7 cellular contexts compared by ENCODE assay signal in the genomic region with DNA sequence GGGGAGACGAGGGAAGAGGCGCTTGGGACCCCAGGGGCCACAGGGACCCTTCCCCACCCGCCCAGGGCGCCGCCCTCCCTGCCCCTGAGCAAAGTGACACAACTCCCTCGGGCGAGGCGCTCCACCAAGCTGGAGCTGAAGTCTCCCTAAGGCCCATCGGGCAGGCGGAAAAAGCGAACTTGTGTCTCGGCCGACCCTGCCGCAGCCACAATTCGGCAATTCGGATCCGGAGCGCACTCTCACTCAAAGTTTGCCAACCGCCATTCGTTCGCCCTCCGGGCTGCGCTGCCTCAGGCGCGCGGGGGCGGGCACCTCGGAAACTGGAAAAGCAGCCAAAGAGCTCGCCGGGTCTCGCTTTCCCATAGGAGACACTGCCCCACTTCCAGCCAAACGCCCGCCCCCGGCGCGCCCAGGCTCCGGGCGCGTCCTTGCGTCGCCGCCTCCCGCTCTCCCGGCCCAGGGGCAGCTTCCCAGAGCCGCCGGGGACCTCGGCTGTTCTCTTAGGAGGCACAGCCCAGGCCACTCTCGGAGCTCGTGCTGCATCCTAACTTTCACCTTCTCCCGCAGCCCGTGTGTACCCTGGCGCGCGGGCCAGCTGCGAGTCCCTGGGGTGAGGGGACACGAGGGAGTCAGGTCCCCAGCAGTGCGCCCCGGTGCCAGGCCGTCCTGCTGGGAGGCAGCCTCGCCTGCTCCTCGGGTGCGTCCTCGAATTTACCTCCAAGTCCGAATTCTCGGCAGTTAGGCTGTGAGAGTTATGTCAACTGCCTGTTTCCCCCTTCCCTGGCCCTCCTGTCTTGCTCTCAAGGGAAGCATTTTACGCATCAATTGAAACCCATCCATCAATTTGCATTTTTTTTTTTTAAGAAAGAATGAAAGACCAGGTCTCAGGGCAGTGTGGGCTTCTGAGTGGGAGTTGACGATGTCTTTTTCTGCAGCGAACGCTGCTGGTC. TPM values are rescaled to one million over a fixed set of nuclear protein-coding genes. Genes with fewer than 3 reads are reported as not detected.
DNase-seq lines count a peak whose midpoint lies in the region; ATAC-seq, FAIRE-seq and TF ChIP-seq lines count a peak whose summit lies in the region.

No MANE protein-coding gene starts in this region.

- no peak overlapping the region for H3K27ac ChIP-seq in HepG2 (ENCODE audit: extremely low read length, insufficient read depth, low read length)

- DNase-seq in GM06990 (ENCODE audit: extremely low read depth, insufficient read length): peak; percentile 46
- DNase-seq in HuH-7 (ENCODE audit: low spot score): peak; percentile 40
- peak; percentile 49 for DNase-seq in dermis blood vessel endothelial cell
- DNase-seq in HepG2 (ENCODE audit: low spot score): peak; percentile 12

- in situ Hi-C loops in HepG2 (cut with HindIII; ENCODE audit: extremely low pct_ligation_motif_present, low pct_unique_long_range_greater_than_20kb): loop anchor here (25.0 kb wide), 1 partner anchor 112 kb away; no protein-coding TSS in a partner anchor

- ATAC-seq in SK-N-SH treated with all-trans-retinoic acid at 6 μM for 48 hours (peak; percentile 80), HepG2 (peak; percentile 60), GM19324 (IDR thresholded peaks at IDR 0.05; ENCODE audit: low FRiP score, unreplicated experiment) (no peak)

- H2AFZ ChIP-seq in HepG2 (ENCODE audit: low read length): no peak overlapping the region

- no peaks in the 10 kb centered on the region for H3K79me2 ChIP-seq in HepG2 (ENCODE audit: insufficient read depth, low read length)

- H3K4me3 Mint-ChIP-seq in stimulated activated naive CD8-positive, alpha-beta T cell treated with anti-CD3 and anti-CD28 coated beads, Interleukin-15, Interleukin-2, amounts not matched to agents 100 ng/mL and 50 ng/mL, for 24 hours: peak overlapping the region; percentile 75

- H3K4me1 Mint-ChIP-seq in stimulated activated naive CD8-positive, alpha-beta T cell treated with anti-CD3 and anti-CD28 coated beads, Interleukin-15, Interleukin-2, amounts not matched to agents 100 ng/mL and 50 ng/mL, for 24 hours (ENCODE audit: low read depth): peaks cover 34% of the 10 kb centered on the region

- intact Hi-C loops in HepG2 (cut with micrococcal nuclease; ENCODE audit: unreplicated experiment): loop anchor here (5.0 kb wide), 1 partner anchor 62 kb away; no protein-coding TSS in a partner anchor

- no peak for TF ChIP-seq EP300 in HepG2 (IDR thresholded peaks at IDR 0.05; ENCODE audit: low read depth in 2 of 2, low read length in 2 of 2)
- no peak for TF ChIP-seq EP300 in HepG2 (CRISPR knock-in tag; IDR thresholded peaks at IDR 0.05; ENCODE audit: borderline replicate concordance)

- no peaks in the 10 kb centered on the region for H4K20me1 ChIP-seq in HepG2 (ENCODE audit: insufficient read depth, low read length)

- TF ChIP-seq RAD21 in HepG2 (CRISPR knock-in tag; IDR thresholded peaks at IDR 0.05): no peak

- H3K4me3 ChIP-seq in GM06990 (replicated peaks; ENCODE audit: low read depth, low read length) (peak overlapping the region; percentile 77), HepG2 (replicated peaks in 1 of 3; ENCODE audit: insufficient read depth in 1 of 3, low read depth in 2 of 3, low read length in 3 of 3) (peak overlapping the region; percentile 73 to 78 (median 73))

- CTCF ChIA-PET in HepG2 (lab: Yijun Ruan, JAX; ENCODE audit: low intra/inter-chr PET ratio, low total read pairs): no interaction called here

- H3K9me3 ChIP-seq in HepG2 (ENCODE audit: low read length): no peaks in the 10 kb centered on the region

- H3K9me3 Mint-ChIP-seq in stimulated activated naive CD8-positive, alpha-beta T cell treated with anti-CD3 and anti-CD28 coated beads, Interleukin-15, Interleukin-2, amounts not matched to agents 100 ng/mL and 50 ng/mL, for 24 hours: no peaks in the 10 kb centered on the region

- peak overlapping the region; percentile 70; the same call in 1 of the 2 replicates for H3K9ac ChIP-seq in HepG2 (ENCODE audit: insufficient read depth, low read depth, low read length)

- FAIRE-seq in HepG2 (lab: Jason Lieb, UNC): no peak

- TF ChIP-seq CTCF in GM06990 (IDR thresholded peaks at IDR 0.05; ENCODE audit: insufficient read depth, low read length, poor library complexity, severe bottlenecking): no peak
- TF ChIP-seq CTCF in HepG2 (CRISPR knock-in tag; IDR thresholded peaks at IDR 0.05): no peak

- H3K36me3 ChIP-seq in GM06990 (ENCODE audit: control insufficient read depth, insufficient read depth, low read length) (no peaks in the 10 kb centered on the region; the same call in 1 of the 2 replicates), HepG2 (replicated peaks in 1 of 2; ENCODE audit: control insufficient read depth in 1 of 2, insufficient read depth in 2 of 2, low read length in 2 of 2) (no peaks in the 10 kb centered on the region)

- H3K27me3 ChIP-seq in GM06990 (replicated peaks; ENCODE audit: control insufficient read depth, insufficient read depth, low read length) (no peaks in the 10 kb centered on the region), HepG2 (ENCODE audit: control insufficient read depth in 1 of 2, insufficient read depth in 2 of 2, low read length in 2 of 2) (peaks cover 3 to 37% of the 10 kb centered on the region in 2 experiments; a peak in 4 of 5 replicates)

- POLR2A ChIA-PET in HepG2 (lab: Yijun Ruan, JAX): interaction anchor here (1.2 kb wide), 1 partner anchor 59 kb away, joined by 4 read pairs; no protein-coding TSS in a partner anchor

- peaks cover 52% of the 10 kb centered on the region for H3K27me3 Mint-ChIP-seq in stimulated activated naive CD8-positive, alpha-beta T cell treated with anti-CD3 and anti-CD28 coated beads, Interleukin-15, Interleukin-2, amounts not matched to agents 100 ng/mL and 50 ng/mL, for 24 hours

- H3K27ac Mint-ChIP-seq in stimulated activated naive CD8-positive, alpha-beta T cell treated with anti-CD3 and anti-CD28 coated beads, Interleukin-15, Interleukin-2, amounts not matched to agents 100 ng/mL and 50 ng/mL, for 24 hours: no peak overlapping the region

- no TSS peak for BruUV-seq in HepG2 (replicated peaks; lab: Mats Ljungman, UMichigan)

- TF ChIP-seq POLR2A in HepG2 (IDR thresholded peaks at IDR 0.05; ENCODE audit: insufficient read depth in 1 of 2, low read depth in 2 of 2, low read length in 2 of 2): no peak

- peak overlapping the region; percentile 92 for H3K4me2 ChIP-seq in HepG2 (ENCODE audit: low read depth, low read length)

- peaks cover 29% of the 10 kb centered on the region for H3K4me1 ChIP-seq in HepG2 (ENCODE audit: insufficient read depth, low read length)

- WGBS in HepG2 (ENCODE audit: low lambda C conversion rate): 19% methylated on average over 15 of the region's 69 CpGs

- no peaks in the 10 kb centered on the region for H3K36me3 Mint-ChIP-seq in stimulated activated naive CD8-positive, alpha-beta T cell treated with anti-CD3 and anti-CD28 coated beads, Interleukin-15, Interleukin-2, amounts not matched to agents 100 ng/mL and 50 ng/mL, for 24 hours (ENCODE audit: low read depth)

TF ChIP-seq in SK-N-SH treated with all-trans-retinoic acid at 6 μM for 48 hours, 23 proteins besides CTCF, POLR2A, EP300 and RAD21 (continues in another document):
- TF ChIP-seq, protein P1, sequence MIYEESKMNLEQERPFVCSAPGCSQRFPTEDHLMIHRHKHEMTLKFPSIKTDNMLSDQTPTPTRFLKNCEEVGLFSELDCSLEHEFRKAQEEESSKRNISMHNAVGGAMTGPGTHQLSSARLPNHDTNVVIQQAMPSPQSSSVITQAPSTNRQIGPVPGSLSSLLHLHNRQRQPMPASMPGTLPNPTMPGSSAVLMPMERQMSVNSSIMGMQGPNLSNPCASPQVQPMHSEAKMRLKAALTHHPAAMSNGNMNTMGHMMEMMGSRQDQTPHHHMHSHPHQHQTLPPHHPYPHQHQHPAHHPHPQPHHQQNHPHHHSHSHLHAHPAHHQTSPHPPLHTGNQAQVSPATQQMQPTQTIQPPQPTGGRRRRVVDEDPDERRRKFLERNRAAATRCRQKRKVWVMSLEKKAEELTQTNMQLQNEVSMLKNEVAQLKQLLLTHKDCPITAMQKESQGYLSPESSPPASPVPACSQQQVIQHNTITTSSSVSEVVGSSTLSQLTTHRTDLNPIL (CRISPR knock-in tag; IDR thresholded peaks at IDR 0.05; ENCODE audit: low read depth): no peak

TF ChIP-seq in HepG2, 621 proteins besides CTCF, POLR2A, EP300 and RAD21 (continues in another document):
- TF ChIP-seq ZNF775 (CRISPR knock-in tag; IDR thresholded peaks at IDR 0.05; ENCODE audit: borderline replicate concordance): 0 out of 2 replicates have a peak, but pooled peaks have one; percentile 36

RNA-seq across cellular contexts. Expression of a gene that starts 1.4 kb away (rescaled TPM):
- total RNA-seq in dermis blood vessel endothelial cell (6.7 and 7.0 TPM in 2 replicates), HepG2 (2016; rRNA removed; fragmentation: Illumina TruSeq; extraction: Trizol) (4.5 and 6.8 TPM in 2 replicates)
- total RNA-seq in HepG2 (2016; cell fraction: cytosol; rRNA removed; fragmentation: Illumina TruSeq; extraction: Trizol; ENCODE audit: low read depth): 1.2 and 1.3 TPM in 2 replicates
- 4.7 and 5.9 TPM in 2 replicates for total RNA-seq in HepG2 (2016; cell fraction: insoluble cytoplasmic fraction; rRNA removed; fragmentation: Illumina TruSeq; extraction: Trizol)
- 3.6 TPM in 2 replicates for total RNA-seq in HepG2 (2016; cell fraction: membrane; rRNA removed; fragmentation: Illumina TruSeq; extraction: Trizol)
- total RNA-seq in HepG2 (2016; cell fraction: nucleus; rRNA removed; fragmentation: Illumina TruSeq; extraction: Trizol): 5.6 and 7.3 TPM in 2 replicates
- polyA plus RNA-seq in HepG2 (2011; rRNA removed): 2.5 and 2.7 TPM in 2 replicates
- 1.6 and 2.1 TPM in 2 replicates for polyA plus RNA-seq in HepG2 (2011; cell fraction: cytosol; rRNA removed)
- 5.0 and 6.6 TPM in 2 replicates for polyA plus RNA-seq in HepG2 (2011; cell fraction: nucleus; rRNA removed)
- polyA plus RNA-seq in HepG2 (2012): 3.6 and 4.4 TPM in 2 replicates
- 0.93 and 1.1 TPM in 2 replicates for polyA plus RNA-seq in HepG2 (2016; cell fraction: cytosol; fragmentation: Illumina TruSeq; extraction: Trizol; ENCODE audit: low read depth)
- polyA plus RNA-seq in HepG2 (2016; cell fraction: insoluble cytoplasmic fraction; fragmentation: Illumina TruSeq; extraction: Trizol; ENCODE audit: low read depth): 4.7 and 7.0 TPM in 2 replicates
- polyA plus RNA-seq in HepG2 (2016; cell fraction: membrane; fragmentation: Illumina TruSeq; extraction: Trizol; ENCODE audit: low read depth): 2.7 and 2.9 TPM in 2 replicates
- polyA plus RNA-seq in HepG2 (2016; cell fraction: nucleus; fragmentation: Illumina TruSeq; extraction: Trizol; ENCODE audit: insufficient read depth, low read depth): 5.4 and 5.7 TPM in 2 replicates
- 10.7 and 12.3 TPM in 2 replicates for polyA minus RNA-seq in HepG2 (2011; rRNA and poly(A)+ RNA removed; ENCODE audit: low replicate concordance)
- 3.1 and 4.3 TPM in 2 replicates for polyA minus RNA-seq in HepG2 (2011; cell fraction: cytosol; rRNA and poly(A)+ RNA removed)
- polyA minus RNA-seq in HepG2 (2011; cell fraction: nucleus; rRNA and poly(A)+ RNA removed): 16.1 and 17.7 TPM in 2 replicates
